In genomic region chr1:91700332-91700731, GRCh38 we compare ENCODE assay signal across 1 cellular context.
TF ChIP-seq lines count a peak whose summit lies in the region.

No MANE protein-coding gene starts in this region.

TF ChIP-seq in GM23338, 12 proteins besides CTCF, POLR2A, EP300 and RAD21 (continued from another document):
- TF ChIP-seq REST (IDR thresholded peaks at IDR 0.05; ENCODE audit: unreplicated experiment) (no peak), STAT1 (IDR thresholded peaks at IDR 0.05; ENCODE audit: unreplicated experiment) (no peak), CREB1 (CRISPR knock-in tag; IDR thresholded peaks at IDR 0.05; ENCODE audit: low read depth) (no peak), ZNF331 (CRISPR knock-in tag; IDR thresholded peaks at IDR 0.05; ENCODE audit: low read depth) (no peak), POLR2AphosphoS5 (IDR thresholded peaks at IDR 0.05; ENCODE audit: low read depth) (no peak)
